Comparison of ENCODE assay signal across 1 cellular context in genomic region chr7:131511774-131512535, GRCh38.
TF ChIP-seq lines count a peak whose summit lies in the region.

No MANE protein-coding gene starts in this region.

TF ChIP-seq in endothelial cell of umbilical vein, 7 proteins besides CTCF, POLR2A, EP300 and RAD21:
- TF ChIP-seq MYC (IDR thresholded peaks at IDR 0.05; ENCODE audit: low read depth, low read length) (no peak), JUN (IDR thresholded peaks at IDR 0.05; ENCODE audit: borderline replicate concordance, insufficient read depth, insufficient read length, low read depth) (no peak), MAX (IDR thresholded peaks at IDR 0.05; ENCODE audit: insufficient read depth, insufficient read length) (peak; percentile 20), EZH2 (IDR thresholded peaks at IDR 0.05; ENCODE audit: borderline replicate concordance, low read depth, low read length, severe bottlenecking) (no peak)
TF ChIP-seq in endothelial cell of umbilical vein: peak in this region for 1.
